10 cellular contexts compared by ENCODE assay signal in the genomic region with DNA sequence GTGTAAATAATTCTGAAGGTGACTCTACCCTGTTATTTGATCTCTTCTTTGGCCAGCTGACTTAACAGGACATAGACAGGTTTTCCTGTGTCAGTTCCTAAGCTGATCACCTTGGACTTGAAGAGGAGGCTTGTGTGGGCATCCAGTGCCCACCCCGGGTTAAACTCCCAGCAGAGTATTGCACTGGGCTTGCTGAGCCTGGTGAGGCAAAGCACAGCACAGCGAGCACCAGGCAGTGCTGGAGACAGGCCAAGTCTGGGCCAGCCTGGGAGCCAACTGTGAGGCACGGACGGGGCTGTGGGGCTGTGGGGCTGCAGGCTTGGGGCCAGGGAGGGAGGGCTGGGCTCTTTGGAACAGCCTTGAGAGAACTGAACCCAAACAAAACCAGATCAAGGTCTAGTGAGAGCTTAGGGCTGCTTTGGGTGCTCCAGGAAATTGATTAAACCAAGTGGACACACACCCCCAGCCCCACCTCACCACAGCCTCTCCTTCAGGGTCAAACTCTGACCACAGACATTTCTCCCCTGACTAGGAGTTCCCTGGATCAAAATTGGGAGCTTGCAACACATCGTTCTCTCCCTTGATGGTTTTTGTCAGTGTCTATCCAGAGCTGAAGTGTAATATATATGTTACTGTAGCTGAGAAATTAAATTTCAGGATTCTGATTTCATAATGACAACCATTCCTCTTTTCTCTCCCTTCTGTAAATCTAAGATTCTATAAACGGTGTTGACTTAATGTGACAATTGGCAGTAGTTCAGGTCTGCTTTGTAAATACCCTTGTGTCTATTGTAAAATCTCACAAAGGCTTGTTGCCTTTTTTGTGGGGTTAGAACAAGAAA. TPM values are rescaled to one million over a fixed set of nuclear protein-coding genes. Genes with fewer than 3 reads are reported as not detected.
DNase-seq lines count a peak whose midpoint lies in the region; ATAC-seq and TF ChIP-seq lines count a peak whose summit lies in the region.
"Had no signal": no experiment of that assay in that cellular context is flagged by ENCODE, and none has a peak within 500 bp of the region (broad histone marks: within the 10 kb centered on the region; RNA-seq: fewer than 3 reads in every experiment).

No MANE protein-coding gene starts in this region.

- no peaks in the 10 kb centered on the region for H3K36me3 Mint-ChIP-seq in stimulated activated effector memory CD8-positive, alpha-beta T cell treated with anti-CD3 and anti-CD28 coated beads, Interleukin-12 subunit alpha, Interleukin-12 subunit beta, amount 100 ng/mL, for 72 hours
- H3K36me3 Mint-ChIP-seq in CD8-positive, alpha-beta memory T cell = no peaks in the 10 kb centered on the region

- H3K9me3 ChIP-seq in esophagus (ENCODE audit: control insufficient read depth in 2 of 2, insufficient read depth in 1 of 2, low read depth in 1 of 2, low read length in 1 of 2) = no peaks in the 10 kb centered on the region
- H3K9me3 ChIP-seq in ovary = no peaks in the 10 kb centered on the region
- no peaks in the 10 kb centered on the region for H3K9me3 ChIP-seq in CD8-positive, alpha-beta memory T cell (ENCODE audit: low read length)

- no peaks in the 10 kb centered on the region for H3K4me1 Mint-ChIP-seq in stimulated activated effector memory CD8-positive, alpha-beta T cell treated with anti-CD3 and anti-CD28 coated beads, Interleukin-12 subunit alpha, Interleukin-12 subunit beta, amount 100 ng/mL, for 72 hours
- peaks cover 0 to 3% (median 2%) of the 10 kb centered on the region in 3 donors for H3K4me1 Mint-ChIP-seq in CD8-positive, alpha-beta memory T cell

- ATAC-seq in HG03108 (IDR thresholded peaks at IDR 0.05; ENCODE audit: unreplicated experiment) = no peak
- ATAC-seq in stimulated activated effector memory CD8-positive, alpha-beta T cell treated with anti-CD3 and anti-CD28 coated beads, Interleukin-12 subunit alpha, Interleukin-12 subunit beta, amount 100 ng/mL, for 72 hours = no peak

- no peak overlapping the region for H3K4me3 ChIP-seq in esophagus (ENCODE audit: low read depth in 1 of 2, low read length in 2 of 2)
- no peak overlapping the region for H3K4me3 ChIP-seq in ovary
- no peak overlapping the region for H3K4me3 ChIP-seq in CD8-positive, alpha-beta memory T cell (ENCODE audit: low read length)
- H3K4me3 ChIP-seq: skin epidermis had no signal

- H3K36me3 ChIP-seq in esophagus (ENCODE audit: control insufficient read depth in 2 of 2, insufficient read depth in 2 of 2, low read length in 1 of 2) (no peaks in the 10 kb centered on the region), ovary (no peaks in the 10 kb centered on the region)
- H3K36me3 ChIP-seq in CD8-positive, alpha-beta memory T cell (ENCODE audit: insufficient read depth, low read length) = no peaks in the 10 kb centered on the region

- WGBS in esophagus, 2 donors = 26 to 29% methylated on average over 6 of the region's 6 CpGs
- 8 to 25% (median 12%) methylated on average over 6 of the region's 6 CpGs for WGBS in ovary, 3 donors

- H3K4me3 Mint-ChIP-seq in stimulated activated effector memory CD8-positive, alpha-beta T cell treated with anti-CD3 and anti-CD28 coated beads, Interleukin-12 subunit alpha, Interleukin-12 subunit beta, amount 100 ng/mL, for 72 hours = no peak overlapping the region
- H3K4me3 Mint-ChIP-seq in CD8-positive, alpha-beta memory T cell = no peak overlapping the region

- intact Hi-C loops in ovary (cut with DNase I) = loop anchor here in 3 of 4 donors (5.0 to 10.0 kb wide), 2 partner anchors 208 to 211 kb away; no protein-coding TSS in a partner anchor

- H3K9me3 Mint-ChIP-seq in stimulated activated effector memory CD8-positive, alpha-beta T cell treated with anti-CD3 and anti-CD28 coated beads, Interleukin-12 subunit alpha, Interleukin-12 subunit beta, amount 100 ng/mL, for 72 hours = no peaks in the 10 kb centered on the region
- H3K9me3 Mint-ChIP-seq in CD8-positive, alpha-beta memory T cell = no peaks in the 10 kb centered on the region

- H3K27ac Mint-ChIP-seq in stimulated activated effector memory CD8-positive, alpha-beta T cell treated with anti-CD3 and anti-CD28 coated beads, Interleukin-12 subunit alpha, Interleukin-12 subunit beta, amount 100 ng/mL, for 72 hours = no peak overlapping the region
- peak overlapping the region in 1 of 8 donors; percentile 15 for H3K27ac Mint-ChIP-seq in CD8-positive, alpha-beta memory T cell

- POLR2A ChIA-PET in CD8-positive, alpha-beta memory T cell (lab: Charles Lee) = no interaction called here

- DNase-seq in GM03348 (ENCODE audit: low spot score) (peak; percentile 38), NCI-H69 (lab: John Stamatoyannopoulos, UW) (peak; percentile 84), ovary (peak; percentile 50 to 85 (median 72))
- no peak for DNase-seq in stimulated activated effector memory CD8-positive, alpha-beta T cell treated with anti-CD3 and anti-CD28 coated beads, Interleukin-12 subunit alpha, Interleukin-12 subunit beta, amount 100 ng/mL, for 72 hours (ENCODE audit: low spot score in 2 of 2)
- no peak for DNase-seq in activated T-cell treated with anti-CD3 and anti-CD28 coated beads, Interleukin-2, amount 50 U/mL, for 1 hour
- no peak for DNase-seq in CD8-positive, alpha-beta memory T cell
- DNase-seq: activated CD4-positive, alpha-beta T cell treated with anti-CD3 and anti-CD28 coated beads for 1 hour had no signal

- TF ChIP-seq CTCF in ovary (IDR thresholded peaks at IDR 0.05) = no peak

- no peak for TF ChIP-seq EP300 in ovary (IDR thresholded peaks at IDR 0.05)

- H3K4me1 ChIP-seq in esophagus (ENCODE audit: control insufficient read depth in 2 of 2, insufficient read depth in 2 of 2, low read length in 1 of 2) (peaks cover 2 to 5% of the 10 kb centered on the region in 2 donors), ovary (ENCODE audit: insufficient read depth) (peaks cover 2% of the 10 kb centered on the region)
- peaks cover 4% of the 10 kb centered on the region for H3K4me1 ChIP-seq in CD8-positive, alpha-beta memory T cell (ENCODE audit: insufficient read depth, low read length)

- no peaks in the 10 kb centered on the region for H3K27me3 Mint-ChIP-seq in CD8-positive, alpha-beta memory T cell

- CTCF ChIA-PET in CD8-positive, alpha-beta memory T cell (lab: Charles Lee) = interaction anchor here (0.9 to 5.6 kb wide), 8 partner anchors 16 to 259 kb away, joined by 3 to 54 read pairs (median 9); partner anchors contain the start of gene KANSL1

- H3K27me3 ChIP-seq in esophagus (ENCODE audit: control insufficient read depth in 1 of 2, insufficient read depth in 2 of 2, low read length in 2 of 2) (no peaks in the 10 kb centered on the region), ovary (no peaks in the 10 kb centered on the region)
- no peaks in the 10 kb centered on the region for H3K27me3 ChIP-seq in CD8-positive, alpha-beta memory T cell (ENCODE audit: insufficient read depth, low read length, poor library complexity, severe bottlenecking)

- H3K27ac ChIP-seq in esophagus (ENCODE audit: low read depth in 2 of 2, low read length in 1 of 2) = peak overlapping the region; percentile 47 to 72
- peak overlapping the region in 1 of 2 donors; percentile 9 for H3K27ac ChIP-seq in ovary
- no peak overlapping the region for H3K27ac ChIP-seq in CD8-positive, alpha-beta memory T cell (ENCODE audit: low read depth, low read length)
- H3K27ac ChIP-seq: skin epidermis had no signal

- no peak for TF ChIP-seq POLR2A in ovary (IDR thresholded peaks at IDR 0.05)

RNA-seq across cellular contexts. Expression of gene STH, which starts 5.1 kb away (rescaled TPM):
- polyA plus RNA-seq in esophagus (not detected), ovary (not detected)
- total RNA-seq in ovary = not detected
- total RNA-seq in CD8-positive, alpha-beta memory T cell = not detected
- not detected for polyA plus RNA-seq in CD8-positive, alpha-beta memory T cell

Comparison
In these comparisons a context has a peak if more than half of its experiments do, and no peak if none do; other contexts are left out.
1. DNase-seq: peak in GM03348 (single experiment), NCI-H69 (single experiment) and ovary (5 of 5); none in stimulated activated effector memory CD8-positive, alpha-beta T cell treated with anti-CD3 and anti-CD28 coated beads, Interleukin-12 subunit alpha, Interleukin-12 subunit beta, amount 100 ng/mL, for 72 hours (0 of 2), activated T-cell treated with anti-CD3 and anti-CD28 coated beads, Interleukin-2, amount 50 U/mL, for 1 hour (single experiment) and CD8-positive, alpha-beta memory T cell (0 of 5).